ENCODE assay signal across 8 cellular contexts in the genomic region with DNA sequence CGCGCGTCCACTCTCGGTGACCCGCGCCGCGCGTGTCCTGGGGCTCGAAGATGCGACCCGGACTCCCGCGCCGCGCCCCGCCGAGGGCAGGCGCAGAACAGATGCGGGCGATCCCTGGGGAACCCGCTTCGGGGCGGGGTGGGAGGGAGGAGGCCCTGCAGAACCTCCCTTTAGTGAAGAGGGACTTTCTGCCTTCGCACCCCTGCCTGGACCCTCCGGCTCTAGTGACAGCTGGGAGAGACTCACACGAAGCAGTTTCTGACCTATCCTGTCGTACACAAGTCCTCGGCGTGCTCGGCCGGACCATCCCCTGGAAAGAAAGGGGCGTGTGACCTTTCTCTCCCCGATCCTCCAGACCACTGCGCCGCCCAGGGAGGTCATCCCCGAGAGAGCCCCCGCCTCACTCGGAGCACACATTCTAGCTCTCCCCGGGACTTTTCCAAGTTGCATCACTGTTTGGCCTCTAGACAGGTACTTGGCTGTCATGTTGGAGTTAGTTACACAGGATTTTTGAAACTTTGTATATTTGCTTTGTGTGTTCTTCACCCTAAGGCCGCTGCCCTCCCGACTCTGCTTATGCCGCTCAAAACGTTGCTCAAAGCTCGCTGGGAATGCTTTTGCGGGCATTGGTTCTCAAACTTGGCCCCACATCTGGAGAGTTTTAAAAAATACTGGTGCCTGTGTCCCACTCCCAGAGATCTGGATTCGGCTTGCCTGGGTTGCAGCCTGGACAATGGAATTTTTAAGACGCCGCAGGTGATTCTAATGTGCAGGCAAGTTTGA. TPM values are rescaled to one million over a fixed set of nuclear protein-coding genes. Genes with fewer than 3 reads are reported as not detected.
DNase-seq lines count a peak whose midpoint lies in the region; TF ChIP-seq lines count a peak whose summit lies in the region.

No MANE protein-coding gene starts in this region.

- H3K4me3 ChIP-seq in GM08714 (ENCODE audit: low read length): peak overlapping the region; percentile 19; the same call in 1 of the 2 replicates
- H3K4me3 ChIP-seq in SJCRH30: peak overlapping the region; percentile 90
- H3K4me3 ChIP-seq in parathyroid adenoma (ENCODE audit: low read depth, low read length): peak overlapping the region; percentile 42

- H3K9me3 ChIP-seq in SJCRH30 (replicated peaks) (no peaks in the 10 kb centered on the region), parathyroid adenoma (ENCODE audit: control insufficient read depth, low read length) (no peaks in the 10 kb centered on the region)

- no peaks in the 10 kb centered on the region; the same call in 1 of the 2 replicates for H3K4me1 ChIP-seq in SJCRH30
- H3K4me1 ChIP-seq in parathyroid adenoma: no peaks in the 10 kb centered on the region

- H3K27me3 ChIP-seq in SJCRH30 (no peaks in the 10 kb centered on the region), parathyroid adenoma (ENCODE audit: control insufficient read depth, insufficient read depth, low read length) (no peaks in the 10 kb centered on the region)

- peak; percentile 75 to 77 for DNase-seq in SJCRH30
- DNase-seq in glomerular visceral epithelial cell (ENCODE audit: extremely low spot score): peak; percentile 37
- no peak for DNase-seq in SIG-M5 (lab: John Stamatoyannopoulos, UW)
- DNase-seq in RPMI8226: no peak
- no peak for DNase-seq in HCEC 1CT
- DNase-seq in LoVo (ENCODE audit: low spot score): no peak

- no peak for TF ChIP-seq CTCF in parathyroid adenoma (IDR thresholded peaks at IDR 0.05)

- H3K27ac ChIP-seq in SJCRH30 (no peak overlapping the region; the same call in 1 of the 2 replicates), parathyroid adenoma (no peak overlapping the region)

- H3K79me2 ChIP-seq in parathyroid adenoma: no peaks in the 10 kb centered on the region

- peak overlapping the region; percentile 46 for H2AFZ ChIP-seq in parathyroid adenoma

- H3K4me2 ChIP-seq in parathyroid adenoma (ENCODE audit: low read length): peak overlapping the region; percentile 68

- H3K9ac ChIP-seq in parathyroid adenoma: no peak overlapping the region

- H3K36me3 ChIP-seq in SJCRH30: no peaks in the 10 kb centered on the region
- H3K36me3 ChIP-seq in parathyroid adenoma (ENCODE audit: control insufficient read depth, insufficient read depth, low read length): no peaks in the 10 kb centered on the region

RNA-seq across cellular contexts. Expression of a gene that starts 0.6 kb away (rescaled TPM):
- total RNA-seq in SJCRH30 (2014; rRNA removed; shearing (Covaris generic)): 5.5 and 5.9 TPM in 2 replicates

Comparison
In these comparisons a context has a peak if more than half of its experiments do, and no peak if none do; other contexts are left out.
1. H3K4me3 ChIP-seq: peak in every context shown above with its lines; median percentile 90 in SJCRH30; 42 in parathyroid adenoma; 19 in GM08714.
2. DNase-seq: peak in SJCRH30 (2 of 2) and glomerular visceral epithelial cell (single experiment); none in SIG-M5 (single experiment), RPMI8226 (single experiment), HCEC 1CT (single experiment) and LoVo (single experiment).